ENCODE assay signal across 8 cellular contexts in genomic region chr10:18627452-18628018, GRCh38. TPM values are rescaled to one million over a fixed set of nuclear protein-coding genes. Genes with fewer than 3 reads are reported as not detected.
DNase-seq lines count a peak whose midpoint lies in the region.
"Not testable (repeated sequence)": the region's sequence is repeated elsewhere in the genome, so short reads cannot be mapped to it uniquely, and the experiment has no call there.

No MANE protein-coding gene starts in this region.

- intact Hi-C loops in dendritic cell treated with granulocyte-macrophage colony-stimulating factor and Interleukin-4, amounts not matched to agents 40 ng/mL and 50 ng/mL, for 4 days (cut with micrococcal nuclease) = not testable (repeated sequence)

- DNase-seq in DMS 273 treated with DMSO at 0.1 percent for 48 hours (lab: John Stamatoyannopoulos, UW) (peak; percentile 12), MV-4-11 (lab: John Stamatoyannopoulos, UW) (peak; percentile 25), SHP77 treated with DMSO at 0.1 percent for 48 hours (lab: John Stamatoyannopoulos, UW) (peak; percentile 35), activated T-cell treated with anti-CD3 and anti-CD28 coated beads for 4 hours (peak; percentile 55), pulmonary artery endothelial cell (ENCODE audit: low read depth, low spot score) (peak; percentile 8)
- peak; percentile 64 to 79 (median 77) for DNase-seq in stimulated activated naive CD4-positive, alpha-beta T cell (lab: John Stamatoyannopoulos, UW)

- H3K36me3 Mint-ChIP-seq in dendritic cell treated with granulocyte-macrophage colony-stimulating factor and Interleukin-4, amounts not matched to agents 40 ng/mL and 50 ng/mL, for 4 days (ENCODE audit: low read depth) = not testable (repeated sequence)

- H3K27ac Mint-ChIP-seq in dendritic cell treated with granulocyte-macrophage colony-stimulating factor and Interleukin-4, amounts not matched to agents 40 ng/mL and 50 ng/mL, for 4 days = peak overlapping the region; percentile 80

- peak overlapping the region; percentile 39; the same call in 1 of the 2 replicates for H3K4me3 ChIP-seq in iPS-18c (ENCODE audit: insufficient read depth, low read depth, low read length)

- not testable (repeated sequence) for H3K4me1 Mint-ChIP-seq in dendritic cell treated with granulocyte-macrophage colony-stimulating factor and Interleukin-4, amounts not matched to agents 40 ng/mL and 50 ng/mL, for 4 days (ENCODE audit: low read depth)

- H3K4me3 Mint-ChIP-seq in dendritic cell treated with granulocyte-macrophage colony-stimulating factor and Interleukin-4, amounts not matched to agents 40 ng/mL and 50 ng/mL, for 4 days = peak overlapping the region; percentile 83

- H3K9me3 ChIP-seq in iPS-18c (ENCODE audit: control insufficient read depth, insufficient read depth, low read length) = not testable (repeated sequence)

- not testable (repeated sequence) for H3K27me3 Mint-ChIP-seq in dendritic cell treated with granulocyte-macrophage colony-stimulating factor and Interleukin-4, amounts not matched to agents 40 ng/mL and 50 ng/mL, for 4 days

- not testable (repeated sequence) for H3K9me3 Mint-ChIP-seq in dendritic cell treated with granulocyte-macrophage colony-stimulating factor and Interleukin-4, amounts not matched to agents 40 ng/mL and 50 ng/mL, for 4 days

RNA-seq across cellular contexts. Expression of gene NSUN6, which starts 23.9 kb away (rescaled TPM):
- total RNA-seq in pulmonary artery endothelial cell = 6.1 and 9.6 TPM in 2 replicates

RNA-seq across cellular contexts. Expression of gene ARL5B, which starts 31.7 kb away (rescaled TPM):
- total RNA-seq in pulmonary artery endothelial cell = 19.5 and 19.8 TPM in 2 replicates

Comparison
In these comparisons a context has a peak if more than half of its experiments do, and no peak if none do; other contexts are left out.
1. Peak in every context shown above with its lines: DNase-seq and H3K4me3 ChIP-seq.
2. DNase-seq: peak in every context shown above with its lines; median percentile 77 in stimulated activated naive CD4-positive, alpha-beta T cell; 55 in activated T-cell treated with anti-CD3 and anti-CD28 coated beads for 4 hours; 35 in SHP77 treated with DMSO at 0.1 percent for 48 hours; 25 in MV-4-11; 12 in DMS 273 treated with DMSO at 0.1 percent for 48 hours; 8 in pulmonary artery endothelial cell.